In genomic region chr13:101007245-101007644, GRCh38 we compare ENCODE assay signal across 2 cellular contexts.
TF ChIP-seq lines count a peak whose summit lies in the region.

No MANE protein-coding gene starts in this region.

TF ChIP-seq in GM23338, 12 proteins besides CTCF, POLR2A, EP300 and RAD21 (continued from another document):
- TF ChIP-seq ETS1 (IDR thresholded peaks at IDR 0.05), result no peak

TF ChIP-seq in HCT116, 20 proteins besides CTCF, POLR2A, EP300 and RAD21 (continued from another document):
- TF ChIP-seq REST (IDR thresholded peaks at IDR 0.05; ENCODE audit: low read depth) (no peak), EGR1 (IDR thresholded peaks at IDR 0.05; ENCODE audit: low read depth) (no peak), CEBPB (IDR thresholded peaks at IDR 0.05; ENCODE audit: low read depth) (no peak), ELF1 (IDR thresholded peaks at IDR 0.05; ENCODE audit: borderline replicate concordance, low read depth) (no peak), POLR2AphosphoS5 (IDR thresholded peaks at IDR 0.05; ENCODE audit: low read depth, low read length) (no peak)
